9 cellular contexts compared by ENCODE assay signal in genomic region chr19:12034610-12035009, GRCh38. TPM values are rescaled to one million over a fixed set of nuclear protein-coding genes. Genes with fewer than 3 reads are reported as not detected.
A peak's percentile ranks its signal among the peaks of the same experiment; 100 is the strongest.
DNase-seq lines count a peak whose midpoint lies in the region; FAIRE-seq and TF ChIP-seq lines count a peak whose summit lies in the region.
"Had no signal": no experiment of that assay in that cellular context is flagged by ENCODE, and none has a peak within 500 bp of the region (broad histone marks: within the 10 kb centered on the region; RNA-seq: fewer than 3 reads in every experiment).

No MANE protein-coding gene starts in this region.

- no peak for TF ChIP-seq POLR2A in endothelial cell of umbilical vein (IDR thresholded peaks at IDR 0.05; ENCODE audit: low read depth, low read length)

- no peaks in the 10 kb centered on the region for H3K79me2 ChIP-seq in endothelial cell of umbilical vein (ENCODE audit: control insufficient read depth, insufficient read depth, low read length)

- H4K20me1 ChIP-seq in BLaER1 treated with 17β-estradiol and CSF1 and Interleukin-3, amounts not matched to agents 10 nM and 100 nM: no peaks in the 10 kb centered on the region
- no peaks in the 10 kb centered on the region for H4K20me1 ChIP-seq in endothelial cell of umbilical vein (replicated peaks; ENCODE audit: control insufficient read depth, extremely low read depth, insufficient read depth, low read length)

- dilution Hi-C loops in endothelial cell of umbilical vein (cut with MboI; ENCODE audit: extremely low pct_ligation_motif_present, low sequenced_read_pairs): no loop called here

- POLR2A ChIA-PET in endothelial cell of umbilical vein (lab: Charles Lee): no interaction called here
- POLR2A ChIA-PET in activated CD4-positive, alpha-beta memory T cell treated with anti-CD3 and anti-CD28 coated beads, Interleukin-2, amount 10 ng/mL, durations not matched to agents 7 days and 5 days (lab: Charles Lee): no interaction called here

- H3K27me3 Mint-ChIP-seq in neural crest cell (ENCODE audit: low read depth): no peaks in the 10 kb centered on the region
- peaks cover 3% of the 10 kb centered on the region for H3K27me3 Mint-ChIP-seq in activated CD4-positive, alpha-beta memory T cell treated with anti-CD3 and anti-CD28 coated beads, Interleukin-2, amount 10 ng/mL, durations not matched to agents 7 days and 5 days

- no peaks in the 10 kb centered on the region; a peak in 1 of 20 replicates for H3K4me1 ChIP-seq in BLaER1 treated with 17β-estradiol and CSF1 and Interleukin-3, amounts not matched to agents 10 nM and 100 nM
- H3K4me1 ChIP-seq in endothelial cell of umbilical vein (ENCODE audit: control insufficient read depth, extremely low read depth, insufficient read depth, low read length): peaks cover 2% of the 10 kb centered on the region

- peak overlapping the region; percentile 0 for H3K27ac Mint-ChIP-seq in neural crest cell (ENCODE audit: unreplicated experiment)
- H3K27ac Mint-ChIP-seq in activated CD4-positive, alpha-beta memory T cell treated with anti-CD3 and anti-CD28 coated beads, Interleukin-2, amount 10 ng/mL, durations not matched to agents 7 days and 5 days: no peak overlapping the region

- H3K27ac ChIP-seq in BLaER1 treated with 17β-estradiol and CSF1 and Interleukin-3, amounts not matched to agents 10 nM and 100 nM: no peak overlapping the region
- H3K27ac ChIP-seq in endothelial cell of umbilical vein (ENCODE audit: insufficient read depth, low read depth, low read length): no peak overlapping the region

- H3K4me3 ChIP-seq in BLaER1 treated with 17β-estradiol and CSF1 and Interleukin-3, amounts not matched to agents 10 nM and 100 nM: peak overlapping the region in 5 of 10 experiments; percentile 52 to 71 (median 61); a peak in 6 of 20 replicates
- H3K4me3 ChIP-seq in LNCaP clone FGC (ENCODE audit: low read depth, low read length) (peak overlapping the region; percentile 90), endothelial cell of umbilical vein (replicated peaks in 1 of 3; ENCODE audit: insufficient read depth in 1 of 3, low read depth in 1 of 3, low read length in 3 of 3) (peak overlapping the region in 1 of 3 experiments; percentile 87)

- TSS peak; percentile 33 for BruUV-seq in endothelial cell of umbilical vein (replicated peaks; lab: Mats Ljungman, UMichigan)

- no peak for FAIRE-seq in endothelial cell of umbilical vein (lab: Jason Lieb, UNC)

- peaks cover 3% of the 10 kb centered on the region for H3K9me3 Mint-ChIP-seq in neural crest cell
- H3K9me3 Mint-ChIP-seq in activated CD4-positive, alpha-beta memory T cell treated with anti-CD3 and anti-CD28 coated beads, Interleukin-2, amount 10 ng/mL, durations not matched to agents 7 days and 5 days: peaks cover 34% of the 10 kb centered on the region

- peak overlapping the region; percentile 85 for H3K4me3 Mint-ChIP-seq in neural crest cell
- H3K4me3 Mint-ChIP-seq in activated CD4-positive, alpha-beta memory T cell treated with anti-CD3 and anti-CD28 coated beads, Interleukin-2, amount 10 ng/mL, durations not matched to agents 7 days and 5 days: no peak overlapping the region

- H3K9me3 ChIP-seq in BLaER1 treated with 17β-estradiol and CSF1 and Interleukin-3, amounts not matched to agents 10 nM and 100 nM (replicated peaks in 1 of 11): peaks cover 96 to 100% (median 99%) of the 10 kb centered on the region in 11 experiments
- no peaks in the 10 kb centered on the region for H3K9me3 ChIP-seq in endothelial cell of umbilical vein (replicated peaks; ENCODE audit: control insufficient read depth, insufficient read depth, low read length)

- H3K4me2 ChIP-seq in BLaER1 treated with 17β-estradiol and CSF1 and Interleukin-3, amounts not matched to agents 10 nM and 100 nM: peak overlapping the region in 10 of 11 experiments; percentile 2 to 78 (median 66); a peak in 11 of 22 replicates
- peak overlapping the region; percentile 98 for H3K4me2 ChIP-seq in endothelial cell of umbilical vein (ENCODE audit: insufficient read depth, low read length)

- TF ChIP-seq CTCF in LNCaP clone FGC (IDR thresholded peaks at IDR 0.05; ENCODE audit: control insufficient read depth, extremely low read depth, insufficient read depth) (no peak), endothelial cell of umbilical vein (IDR thresholded peaks at IDR 0.05; ENCODE audit: extremely low read depth in 1 of 2, insufficient read depth in 1 of 2, low read depth in 1 of 2, low read length in 2 of 2) (no peak), neural crest cell (conservative IDR thresholded peaks at IDR 0.05) (no peak)

- intact Hi-C loops in endothelial cell of umbilical vein (cut with micrococcal nuclease): no loop called here

- no peaks in the 10 kb centered on the region for H3K9me1 ChIP-seq in endothelial cell of umbilical vein (replicated peaks; ENCODE audit: control insufficient read depth, extremely low read depth, insufficient read depth, low read length)

- peaks cover 13 to 23% (median 16%) of the 10 kb centered on the region in 11 experiments; a peak in 21 of 22 replicates for H3K27me3 ChIP-seq in BLaER1 treated with 17β-estradiol and CSF1 and Interleukin-3, amounts not matched to agents 10 nM and 100 nM
- H3K27me3 ChIP-seq in endothelial cell of umbilical vein (ENCODE audit: control insufficient read depth in 2 of 2, insufficient read depth in 2 of 2, low read length in 2 of 2): no peaks in the 10 kb centered on the region

- no peak for DNase-seq in LNCaP clone FGC (ENCODE audit: low read depth)
- DNase-seq in endothelial cell of umbilical vein (ENCODE audit: low read depth, low spot score): no peak
- DNase-seq in neural crest cell (ENCODE audit: low read depth, low spot score): no peak
- DNase-seq in NCI-H2196 treated with DMSO at 0.1 percent for 48 hours (lab: John Stamatoyannopoulos, UW; ENCODE audit: unreplicated experiment): no peak
- DNase-seq in stimulated activated CD8-positive, alpha-beta memory T cell treated with anti-CD3 and anti-CD28 coated beads, Interleukin-4, amount 100 ng/mL, for 48 hours: no peak
- DNase-seq in NCI-H345 treated with DMSO at 0.1 percent for 48 hours (lab: John Stamatoyannopoulos, UW; ENCODE audit: unreplicated experiment): no peak
- no peak for DNase-seq in activated CD4-positive, alpha-beta memory T cell treated with anti-CD3 and anti-CD28 coated beads, Interleukin-2, amount 10 ng/mL, durations not matched to agents 7 days and 5 days
- DNase-seq: NCI-H187 treated with DMSO at 0.1 percent for 48 hours had no signal

- H3K36me3 ChIP-seq in BLaER1 treated with 17β-estradiol and CSF1 and Interleukin-3, amounts not matched to agents 10 nM and 100 nM: peaks cover 38 to 86% (median 68%) of the 10 kb centered on the region in 11 experiments
- H3K36me3 ChIP-seq in endothelial cell of umbilical vein (ENCODE audit: control insufficient read depth in 2 of 2, extremely low read depth in 1 of 2, insufficient read depth in 2 of 2, low read length in 2 of 2): no peaks in the 10 kb centered on the region

- H2AFZ ChIP-seq in endothelial cell of umbilical vein (ENCODE audit: low read depth, low read length): no peak overlapping the region

- peaks cover 30% of the 10 kb centered on the region for H3K36me3 Mint-ChIP-seq in neural crest cell (ENCODE audit: low read depth)
- peaks cover 18% of the 10 kb centered on the region for H3K36me3 Mint-ChIP-seq in activated CD4-positive, alpha-beta memory T cell treated with anti-CD3 and anti-CD28 coated beads, Interleukin-2, amount 10 ng/mL, durations not matched to agents 7 days and 5 days (ENCODE audit: low read depth)

- peaks cover 27% of the 10 kb centered on the region for H3K4me1 Mint-ChIP-seq in neural crest cell
- H3K4me1 Mint-ChIP-seq in activated CD4-positive, alpha-beta memory T cell treated with anti-CD3 and anti-CD28 coated beads, Interleukin-2, amount 10 ng/mL, durations not matched to agents 7 days and 5 days: peaks cover 5% of the 10 kb centered on the region

- peak overlapping the region in 2 of 11 experiments; percentile 61 to 75; a peak in 2 of 22 replicates for H3K9ac ChIP-seq in BLaER1 treated with 17β-estradiol and CSF1 and Interleukin-3, amounts not matched to agents 10 nM and 100 nM
- no peak overlapping the region for H3K9ac ChIP-seq in endothelial cell of umbilical vein (replicated peaks; ENCODE audit: extremely low read depth, insufficient read depth, low read length)

- CTCF ChIA-PET in endothelial cell of umbilical vein (lab: Charles Lee): no interaction called here
- CTCF ChIA-PET in activated CD4-positive, alpha-beta memory T cell treated with anti-CD3 and anti-CD28 coated beads, Interleukin-2, amount 10 ng/mL, durations not matched to agents 7 days and 5 days (lab: Charles Lee): no interaction called here

RNA-seq across cellular contexts. Expression of gene ZNF433, which starts 0.9 kb away (rescaled TPM):
- 0.42 and 1.8 TPM in 2 replicates for total RNA-seq in endothelial cell of umbilical vein
- polyA plus RNA-seq in endothelial cell of umbilical vein: 1.3 and 2.1 TPM in 2 replicates
- polyA plus RNA-seq in endothelial cell of umbilical vein (2011; cell fraction: cytosol; rRNA removed): 1.8 and 2.2 TPM in 2 replicates
- polyA plus RNA-seq in endothelial cell of umbilical vein (2011; cell fraction: nucleus; rRNA removed): 2.3 and 2.9 TPM in 2 replicates
- 0.44 and 0.82 TPM in 2 replicates for polyA plus RNA-seq in endothelial cell of umbilical vein (2012)
- 1.5 and 5.2 TPM in 2 replicates for polyA minus RNA-seq in endothelial cell of umbilical vein
- polyA minus RNA-seq in endothelial cell of umbilical vein (2011; cell fraction: cytosol; rRNA and poly(A)+ RNA removed): not detected
- polyA minus RNA-seq in endothelial cell of umbilical vein (2011; cell fraction: nucleus; rRNA and poly(A)+ RNA removed): 2.2 and 2.3 TPM in 2 replicates
- 5.7 and 5.8 TPM in 2 replicates for total RNA-seq in neural crest cell
- under 1 TPM in 1 of 2 experiments, not detected in 1; 0.25 TPM for total RNA-seq in activated CD4-positive, alpha-beta memory T cell treated with anti-CD3 and anti-CD28 coated beads, Interleukin-2, amount 10 ng/mL, durations not matched to agents 7 days and 5 days

RNA-seq across cellular contexts. Expression of gene ZNF878, which starts 18.2 kb away (rescaled TPM):
- total RNA-seq in endothelial cell of umbilical vein (0.51 TPM in 1 of 2 replicates, not detected in the other), neural crest cell (2.1 and 2.5 TPM in 2 replicates)
- polyA plus RNA-seq in endothelial cell of umbilical vein: not detected in 2 replicates
- 0.04 and 0.07 TPM in 2 replicates for polyA plus RNA-seq in endothelial cell of umbilical vein (2011; cell fraction: cytosol; rRNA removed)
- 0.15 TPM in 1 of 2 replicates, not detected in the other for polyA plus RNA-seq in endothelial cell of umbilical vein (2011; cell fraction: nucleus; rRNA removed)
- polyA plus RNA-seq in endothelial cell of umbilical vein (2012): not detected in 2 replicates
- polyA minus RNA-seq in endothelial cell of umbilical vein: not detected in 2 replicates
- not detected for polyA minus RNA-seq in endothelial cell of umbilical vein (2011; cell fraction: cytosol; rRNA and poly(A)+ RNA removed)
- polyA minus RNA-seq in endothelial cell of umbilical vein (2011; cell fraction: nucleus; rRNA and poly(A)+ RNA removed): not detected in 2 replicates
- total RNA-seq in activated CD4-positive, alpha-beta memory T cell treated with anti-CD3 and anti-CD28 coated beads, Interleukin-2, amount 10 ng/mL, durations not matched to agents 7 days and 5 days: under 1 TPM; 0.15 to 0.28 TPM

RNA-seq across cellular contexts. Expression of gene ZNF844, which starts 29.9 kb away (rescaled TPM):
- total RNA-seq in endothelial cell of umbilical vein: 0.90 and 3.8 TPM in 2 replicates
- 0.88 and 0.90 TPM in 2 replicates for polyA plus RNA-seq in endothelial cell of umbilical vein
- polyA plus RNA-seq in endothelial cell of umbilical vein (2011; cell fraction: cytosol; rRNA removed): 0.79 and 0.96 TPM in 2 replicates
- polyA plus RNA-seq in endothelial cell of umbilical vein (2011; cell fraction: nucleus; rRNA removed): 1.9 and 2.0 TPM in 2 replicates
- 0.25 and 0.43 TPM in 2 replicates for polyA plus RNA-seq in endothelial cell of umbilical vein (2012)
- 2.7 and 3.8 TPM in 2 replicates for polyA minus RNA-seq in endothelial cell of umbilical vein
- not detected for polyA minus RNA-seq in endothelial cell of umbilical vein (2011; cell fraction: cytosol; rRNA and poly(A)+ RNA removed)
- 3.2 and 3.5 TPM in 2 replicates for polyA minus RNA-seq in endothelial cell of umbilical vein (2011; cell fraction: nucleus; rRNA and poly(A)+ RNA removed)
- total RNA-seq in neural crest cell: 9.4 and 10.0 TPM in 2 replicates
- total RNA-seq in activated CD4-positive, alpha-beta memory T cell treated with anti-CD3 and anti-CD28 coated beads, Interleukin-2, amount 10 ng/mL, durations not matched to agents 7 days and 5 days: 1 to 10 TPM; 1.4 to 1.6 TPM
